In the genomic region with DNA sequence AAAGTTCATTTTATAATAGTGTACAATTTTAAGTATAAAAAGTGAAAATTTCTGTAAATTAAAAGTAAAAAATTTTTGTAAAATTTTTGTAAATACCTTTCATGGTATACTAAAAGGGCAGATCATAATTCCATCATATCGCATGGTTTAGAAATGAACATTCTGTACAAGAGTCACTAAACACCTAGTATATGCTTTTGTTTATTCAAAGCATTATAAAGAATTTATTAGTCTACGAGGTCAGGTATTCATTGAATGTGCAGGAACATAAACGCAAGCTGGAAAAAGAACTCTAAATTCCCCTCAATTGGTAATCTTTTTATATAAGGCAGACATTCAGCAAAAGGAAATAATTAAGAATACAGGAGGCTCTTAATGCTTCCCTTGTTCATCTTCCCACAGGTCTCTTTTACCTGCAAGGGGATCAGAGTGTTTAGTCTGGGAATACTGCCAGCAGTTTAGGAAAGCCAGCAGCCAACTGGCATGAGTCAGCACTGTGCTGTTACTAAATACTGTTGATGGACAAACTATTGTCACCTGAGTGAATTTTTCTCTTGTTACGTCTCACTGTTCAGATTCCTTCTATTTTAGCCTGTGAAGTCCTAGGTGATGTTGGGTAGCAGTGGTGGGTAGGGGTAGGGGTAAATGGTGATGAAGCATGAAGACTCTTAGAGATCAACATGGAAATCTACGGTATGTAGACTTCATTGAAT, we compare ENCODE assay signal across 10 cellular contexts.
DNase-seq lines count a peak whose midpoint lies in the region; ATAC-seq, FAIRE-seq and TF ChIP-seq lines count a peak whose summit lies in the region.
"Had no signal": no experiment of that assay in that cellular context is flagged by ENCODE, and none has a peak within 500 bp of the region (broad histone marks: within the 10 kb centered on the region; RNA-seq: fewer than 3 reads in every experiment).

No MANE protein-coding gene starts in this region.

- H3K4me3 ChIP-seq in bronchial epithelial cell (ENCODE audit: low read depth, low read length) (no peak overlapping the region), lower lobe of right lung (no peak overlapping the region)

- TF ChIP-seq CTCF in bronchial epithelial cell (IDR thresholded peaks at IDR 0.05; ENCODE audit: insufficient read depth, low read length, severe bottlenecking) (no peak), lower lobe of right lung (IDR thresholded peaks at IDR 0.05) (no peak)

- H3K36me3 ChIP-seq in bronchial epithelial cell (ENCODE audit: control insufficient read depth, insufficient read depth, low read length) (peaks cover 7% of the 10 kb centered on the region), lower lobe of right lung (peaks cover 99% of the 10 kb centered on the region)

- H3K27me3 ChIP-seq in bronchial epithelial cell (ENCODE audit: control insufficient read depth, insufficient read depth, low read length) (no peaks in the 10 kb centered on the region), lower lobe of right lung (ENCODE audit: low read depth) (no peaks in the 10 kb centered on the region)

- FAIRE-seq in bronchial epithelial cell (lab: Jason Lieb, UNC), result peak; percentile 94

- DNase-seq in COLO668 (lab: John Stamatoyannopoulos, UW; ENCODE audit: unreplicated experiment) (peak; percentile 33), NCI-H1105 treated with DMSO at 0.1 percent for 48 hours (lab: John Stamatoyannopoulos, UW) (peak; percentile 89), bronchial epithelial cell (ENCODE audit: low read depth) (peak; percentile 95), lower lobe of right lung (no peak), HuH-7.5 (ENCODE audit: low spot score) (no peak)
- no peak for DNase-seq in activated CD8-positive, alpha-beta memory T cell treated with anti-CD3 and anti-CD28 coated beads, Interleukin-2, amount 50 U/mL, for 4 hours
- DNase-seq: activated CD4-positive, alpha-beta T cell treated with anti-CD3 and anti-CD28 coated beads for 4 hours; GDM1 had no signal

- ATAC-seq in lower lobe of right lung (peak; percentile 80 to 94), HG03280 (IDR thresholded peaks at IDR 0.05; ENCODE audit: unreplicated experiment) (no peak), HG03469 (IDR thresholded peaks at IDR 0.05; ENCODE audit: unreplicated experiment) (no peak)

- H3K27ac ChIP-seq in lower lobe of right lung, result no peak overlapping the region

- H3K4me1 ChIP-seq in lower lobe of right lung, result peaks cover 14% of the 10 kb centered on the region

- intact Hi-C loops in lower lobe of right lung (cut with DNase I), result no loop called here

- H3K9me3 ChIP-seq in lower lobe of right lung, result no peaks in the 10 kb centered on the region

Comparison
In these comparisons a context has a peak if more than half of its experiments do, and no peak if none do; other contexts are left out.
1. DNase-seq: peak in COLO668 (single experiment), NCI-H1105 treated with DMSO at 0.1 percent for 48 hours (single experiment) and bronchial epithelial cell (single experiment); none in lower lobe of right lung (single experiment), HuH-7.5 (single experiment) and activated CD8-positive, alpha-beta memory T cell treated with anti-CD3 and anti-CD28 coated beads, Interleukin-2, amount 50 U/mL, for 4 hours (single experiment).
2. ATAC-seq: peak in lower lobe of right lung (2 of 2); none in HG03280 (single experiment) and HG03469 (single experiment).